8 cellular contexts compared by ENCODE assay signal in genomic region chr16:20898938-20899502, GRCh38. TPM values are rescaled to one million over a fixed set of nuclear protein-coding genes. Genes with fewer than 3 reads are reported as not detected.
DNase-seq lines count a peak whose midpoint lies in the region; TF ChIP-seq lines count a peak whose summit lies in the region.

No MANE protein-coding gene starts in this region.

- intact Hi-C loops in activated naive CD4-positive, alpha-beta T cell treated with anti-CD3 and anti-CD28 coated beads for 36 hours (cut with micrococcal nuclease): no loop called here

- TF ChIP-seq CTCF in astrocyte of the cerebellum (IDR thresholded peaks at IDR 0.05; ENCODE audit: low read depth, low read length, missing control alignments) (no peak), type B pancreatic cell (conservative IDR thresholded peaks at IDR 0.05) (no peak)

- H3K9me3 Mint-ChIP-seq in activated naive CD4-positive, alpha-beta T cell treated with anti-CD3 and anti-CD28 coated beads for 36 hours: no peaks in the 10 kb centered on the region
- no peaks in the 10 kb centered on the region for H3K9me3 Mint-ChIP-seq in type B pancreatic cell

- no peaks in the 10 kb centered on the region for H3K27me3 Mint-ChIP-seq in activated naive CD4-positive, alpha-beta T cell treated with anti-CD3 and anti-CD28 coated beads for 36 hours (ENCODE audit: low read depth)
- H3K27me3 Mint-ChIP-seq in type B pancreatic cell: no peaks in the 10 kb centered on the region

- peak overlapping the region; percentile 71 for H3K4me3 ChIP-seq in astrocyte of the cerebellum (ENCODE audit: low read depth, low read length)

- peak overlapping the region; percentile 96 for H3K4me3 Mint-ChIP-seq in activated naive CD4-positive, alpha-beta T cell treated with anti-CD3 and anti-CD28 coated beads for 36 hours
- peak overlapping the region; percentile 94 for H3K4me3 Mint-ChIP-seq in type B pancreatic cell

- no peak overlapping the region for H3K27ac Mint-ChIP-seq in activated naive CD4-positive, alpha-beta T cell treated with anti-CD3 and anti-CD28 coated beads for 36 hours
- peak overlapping the region; percentile 99 for H3K27ac Mint-ChIP-seq in type B pancreatic cell

- in situ Hi-C loops in astrocyte of the cerebellum (cut with HindIII; ENCODE audit: low sequenced_read_pairs): no loop called here

- DNase-seq in activated naive CD4-positive, alpha-beta T cell treated with anti-CD3 and anti-CD28 coated beads for 36 hours: no peak
- no peak for DNase-seq in activated naive CD4-positive, alpha-beta T cell treated with anti-CD3 and anti-CD28 coated beads, Interleukin-2, amount 50 U/mL, for 16 hours
- peak; percentile 37 for DNase-seq in astrocyte of the cerebellum (ENCODE audit: low read depth)
- peak; percentile 51 for DNase-seq in left kidney (ENCODE audit: low read depth, low spot score)
- DNase-seq in type B pancreatic cell (ENCODE audit: extremely low spot score, unreplicated experiment): no peak
- no peak for DNase-seq in cortex of kidney (lab: John Stamatoyannopoulos, UW)
- DNase-seq in NCI-H1105 (lab: John Stamatoyannopoulos, UW): no peak
- no peak for DNase-seq in cerebellar nuclear complex (lab: John Stamatoyannopoulos, UW)

- peaks cover 4% of the 10 kb centered on the region for H3K36me3 Mint-ChIP-seq in activated naive CD4-positive, alpha-beta T cell treated with anti-CD3 and anti-CD28 coated beads for 36 hours (ENCODE audit: low read depth)
- H3K36me3 Mint-ChIP-seq in type B pancreatic cell: peaks cover 23% of the 10 kb centered on the region

- peaks cover 47% of the 10 kb centered on the region for H3K4me1 Mint-ChIP-seq in activated naive CD4-positive, alpha-beta T cell treated with anti-CD3 and anti-CD28 coated beads for 36 hours (ENCODE audit: low read depth)
- H3K4me1 Mint-ChIP-seq in type B pancreatic cell (ENCODE audit: unreplicated experiment): peaks cover 42% of the 10 kb centered on the region

- CTCF ChIA-PET in activated naive CD4-positive, alpha-beta T cell treated with anti-CD3 and anti-CD28 coated beads for 36 hours (lab: Charles Lee): interaction anchor here (0.7 to 2.0 kb wide), 3 partner anchors 19 to 223 kb away, joined by 4 to 6 read pairs (median 4); no protein-coding TSS in a partner anchor

RNA-seq across cellular contexts. Expression of gene DCUN1D3, which starts 1.1 kb away (rescaled TPM):
- 1 to 10 TPM; 3.0 to 3.4 TPM for total RNA-seq in activated naive CD4-positive, alpha-beta T cell treated with anti-CD3 and anti-CD28 coated beads for 36 hours
- 12.9 and 13.5 TPM in 2 replicates for total RNA-seq in type B pancreatic cell (ENCODE audit: low replicate concordance)

RNA-seq across cellular contexts. Expression of gene LYRM1, which starts 1.6 kb away (rescaled TPM):
- total RNA-seq in activated naive CD4-positive, alpha-beta T cell treated with anti-CD3 and anti-CD28 coated beads for 36 hours: 10 to 100 TPM; 20.4 to 20.8 TPM
- 30.6 and 31.7 TPM in 2 replicates for total RNA-seq in type B pancreatic cell (ENCODE audit: low replicate concordance)

Comparison
In these comparisons a context has a peak if more than half of its experiments do, and no peak if none do; other contexts are left out.
1. DNase-seq: peak in astrocyte of the cerebellum (single experiment) and left kidney (single experiment); none in activated naive CD4-positive, alpha-beta T cell treated with anti-CD3 and anti-CD28 coated beads for 36 hours (single experiment), activated naive CD4-positive, alpha-beta T cell treated with anti-CD3 and anti-CD28 coated beads, Interleukin-2, amount 50 U/mL, for 16 hours (single experiment), type B pancreatic cell (single experiment), cortex of kidney (single experiment), NCI-H1105 (single experiment) and cerebellar nuclear complex (0 of 2).